Comparison of ENCODE assay signal across 8 cellular contexts in genomic region chr20:53591941-53592441, GRCh38. TPM values are rescaled to one million over a fixed set of nuclear protein-coding genes. Genes with fewer than 3 reads are reported as not detected.
A peak's percentile ranks its signal among the peaks of the same experiment; 100 is the strongest.
DNase-seq lines count a peak whose midpoint lies in the region; FAIRE-seq and TF ChIP-seq lines count a peak whose summit lies in the region.
"Not testable (repeated sequence)": the region's sequence is repeated elsewhere in the genome, so short reads cannot be mapped to it uniquely, and the experiment has no call there.

No MANE protein-coding gene starts in this region.

- H3K79me2 ChIP-seq in PC-9 (ENCODE audit: low read depth) (peaks cover 85% of the 10 kb centered on the region), hepatocyte (peaks cover 63% of the 10 kb centered on the region)

- peak overlapping the region; percentile 93 for H3K4me3 Mint-ChIP-seq in activated T-helper 1 cell treated with anti-CD3 and anti-CD28 coated beads, Interleukin-12 subunit alpha, Interleukin-12 subunit beta, Interleukin-2, Interleukin-4 antibody, amounts not matched to agents 30 ng/mL and 10 ng/mL and 1 ng/mL, durations not matched to agents 14 hours and 24 hours and 36 hours
- H3K4me3 Mint-ChIP-seq in dendritic cell treated with granulocyte-macrophage colony-stimulating factor and Interleukin-4, amounts not matched to agents 40 ng/mL and 50 ng/mL, for 4 days, result peak overlapping the region; percentile 81

- POLR2A ChIA-PET in AG04450 (lab: Yijun Ruan, JAX) (interaction anchor here (0.7 to 1.0 kb wide), 2 partner anchors 9 to 344 kb away, joined by 3 to 4 read pairs; no protein-coding TSS in a partner anchor), PC-9 (lab: Charles Lee; ENCODE audit: unreplicated experiment) (interaction anchor here (0.6 to 0.7 kb wide), 3 partner anchors 156 to 674 kb away, joined by 4 to 14 read pairs (median 6); no protein-coding TSS in a partner anchor)

- H3K27me3 Mint-ChIP-seq in activated T-helper 1 cell treated with anti-CD3 and anti-CD28 coated beads, Interleukin-12 subunit alpha, Interleukin-12 subunit beta, Interleukin-2, Interleukin-4 antibody, amounts not matched to agents 30 ng/mL and 10 ng/mL and 1 ng/mL, durations not matched to agents 14 hours and 24 hours and 36 hours (ENCODE audit: insufficient read depth); dendritic cell treated with granulocyte-macrophage colony-stimulating factor and Interleukin-4, amounts not matched to agents 40 ng/mL and 50 ng/mL, for 4 days: not testable (repeated sequence)

- peak overlapping the region; percentile 83 for H3K27ac ChIP-seq in AG04450 (ENCODE audit: low read depth, low read length)
- peak overlapping the region; percentile 98 for H3K27ac ChIP-seq in PC-9
- H3K27ac ChIP-seq in hepatocyte, result peak overlapping the region; percentile 100
- peak overlapping the region; percentile 88 for H3K27ac ChIP-seq in muscle layer of duodenum (ENCODE audit: low read length)
- H3K27ac ChIP-seq in small intestine (ENCODE audit: low read depth in 1 of 2, low read length in 1 of 2), result peak overlapping the region; percentile 99

- not testable (repeated sequence) for H3K9me3 Mint-ChIP-seq in activated T-helper 1 cell treated with anti-CD3 and anti-CD28 coated beads, Interleukin-12 subunit alpha, Interleukin-12 subunit beta, Interleukin-2, Interleukin-4 antibody, amounts not matched to agents 30 ng/mL and 10 ng/mL and 1 ng/mL, durations not matched to agents 14 hours and 24 hours and 36 hours; dendritic cell treated with granulocyte-macrophage colony-stimulating factor and Interleukin-4, amounts not matched to agents 40 ng/mL and 50 ng/mL, for 4 days

- WGBS in hepatocyte (ENCODE audit: low lambda C conversion rate, missing lambda C conversion rate), result 1% methylated on average over 9 of the region's 9 CpGs
- WGBS in small intestine, 3 donors, result 2 to 14% (median 3%) methylated on average over 8 to 9 of the region's 9 CpGs

- in situ Hi-C loops in HAP-1 (cut with MboI; ENCODE audit: low sequenced_read_pairs), result not testable (repeated sequence)

- not testable (repeated sequence) for H4K20me1 ChIP-seq in PC-9 (ENCODE audit: insufficient read depth); hepatocyte (ENCODE audit: insufficient read depth, poor library complexity, severe bottlenecking)

- peak overlapping the region; percentile 94 for H3K4me2 ChIP-seq in PC-9
- H3K4me2 ChIP-seq in hepatocyte, result peak overlapping the region; percentile 91

- H3K4me1 Mint-ChIP-seq in activated T-helper 1 cell treated with anti-CD3 and anti-CD28 coated beads, Interleukin-12 subunit alpha, Interleukin-12 subunit beta, Interleukin-2, Interleukin-4 antibody, amounts not matched to agents 30 ng/mL and 10 ng/mL and 1 ng/mL, durations not matched to agents 14 hours and 24 hours and 36 hours (ENCODE audit: low read depth), result peaks cover 59% of the 10 kb centered on the region
- H3K4me1 Mint-ChIP-seq in dendritic cell treated with granulocyte-macrophage colony-stimulating factor and Interleukin-4, amounts not matched to agents 40 ng/mL and 50 ng/mL, for 4 days (ENCODE audit: low read depth), result peaks cover 24% of the 10 kb centered on the region

- H3K27ac Mint-ChIP-seq in activated T-helper 1 cell treated with anti-CD3 and anti-CD28 coated beads, Interleukin-12 subunit alpha, Interleukin-12 subunit beta, Interleukin-2, Interleukin-4 antibody, amounts not matched to agents 30 ng/mL and 10 ng/mL and 1 ng/mL, durations not matched to agents 14 hours and 24 hours and 36 hours, result peak overlapping the region; percentile 84
- H3K27ac Mint-ChIP-seq in dendritic cell treated with granulocyte-macrophage colony-stimulating factor and Interleukin-4, amounts not matched to agents 40 ng/mL and 50 ng/mL, for 4 days, result peak overlapping the region; percentile 95

- H3K4me1 ChIP-seq in HAP-1 (peaks cover 34% of the 10 kb centered on the region), PC-9 (replicated peaks; ENCODE audit: insufficient read depth) (peaks cover 59% of the 10 kb centered on the region), hepatocyte (ENCODE audit: insufficient read depth) (peaks cover 36% of the 10 kb centered on the region)
- not testable (repeated sequence) for H3K4me1 ChIP-seq in muscle layer of duodenum (ENCODE audit: control insufficient read depth in 1 of 2, insufficient read depth in 2 of 2, low read length in 2 of 2); small intestine (ENCODE audit: control insufficient read depth in 2 of 2, insufficient read depth in 1 of 2, low read depth in 1 of 2, low read length in 1 of 2)

- H3K4me3 ChIP-seq in AG04450 (ENCODE audit: low read depth, low read length) (peak overlapping the region; percentile 69), HAP-1 (peak overlapping the region; percentile 64), PC-9 (peak overlapping the region; percentile 99), hepatocyte (peak overlapping the region; percentile 59), muscle layer of duodenum (ENCODE audit: low read depth in 1 of 2, low read length in 2 of 2) (peak overlapping the region; percentile 50 to 67), small intestine (ENCODE audit: low read depth in 1 of 2, low read length in 2 of 2) (peak overlapping the region; percentile 87 to 96)

- CTCF ChIA-PET in AG04450 (lab: Charles Lee), result interaction anchor here (0.6 to 1.1 kb wide), 3 partner anchors 21 to 348 kb away, joined by 3 to 5 read pairs (median 4); no protein-coding TSS in a partner anchor
- CTCF ChIA-PET in PC-9 (lab: Charles Lee), result not testable (repeated sequence)

- not testable (repeated sequence) for H2AFZ ChIP-seq in PC-9, hepatocyte

- not testable (repeated sequence) for FAIRE-seq in small intestine (lab: Jason Lieb, UNC)

- TF ChIP-seq CTCF in AG04450 (IDR thresholded peaks at IDR 0.05; ENCODE audit: low read depth, low read length); PC-9 (conservative IDR thresholded peaks at IDR 0.05); hepatocyte (IDR thresholded peaks at IDR 0.05; ENCODE audit: poor library complexity): not testable (repeated sequence)

- H3K36me3 Mint-ChIP-seq in activated T-helper 1 cell treated with anti-CD3 and anti-CD28 coated beads, Interleukin-12 subunit alpha, Interleukin-12 subunit beta, Interleukin-2, Interleukin-4 antibody, amounts not matched to agents 30 ng/mL and 10 ng/mL and 1 ng/mL, durations not matched to agents 14 hours and 24 hours and 36 hours (ENCODE audit: low read depth), result peaks cover 13% of the 10 kb centered on the region
- peaks cover 48% of the 10 kb centered on the region for H3K36me3 Mint-ChIP-seq in dendritic cell treated with granulocyte-macrophage colony-stimulating factor and Interleukin-4, amounts not matched to agents 40 ng/mL and 50 ng/mL, for 4 days (ENCODE audit: low read depth)

- H3K9me3 ChIP-seq in AG04450 (ENCODE audit: control insufficient read depth, insufficient read depth, low read length); HAP-1; PC-9 (ENCODE audit: insufficient read depth, low read depth); hepatocyte (ENCODE audit: low read depth); muscle layer of duodenum (ENCODE audit: control insufficient read depth in 1 of 2, low read length in 2 of 2); small intestine (ENCODE audit: control insufficient read depth, low read depth): not testable (repeated sequence)

- peaks cover 27% of the 10 kb centered on the region for H3F3A ChIP-seq in PC-9 (ENCODE audit: insufficient read depth, low read depth)

- not testable (repeated sequence) for H3K9me2 ChIP-seq in PC-9 (ENCODE audit: insufficient read depth); hepatocyte (replicated peaks; ENCODE audit: insufficient read depth)

- H3K36me3 ChIP-seq in HAP-1 (replicated peaks); PC-9 (ENCODE audit: low read depth); hepatocyte (replicated peaks; ENCODE audit: insufficient read depth, low read depth); muscle layer of duodenum (ENCODE audit: control insufficient read depth in 1 of 2, insufficient read depth in 2 of 2, low read length in 2 of 2); small intestine (ENCODE audit: control insufficient read depth in 2 of 2, insufficient read depth in 2 of 2, low read length in 2 of 2): not testable (repeated sequence)

- BruUV-seq in PC-9 (replicated peaks; lab: Mats Ljungman, UMichigan), result not testable (repeated sequence)

- DNase-seq in AG04450 (ENCODE audit: low read depth, low spot score); PC-9; activated T-helper 1 cell treated with anti-CD3 and anti-CD28 coated beads, Interleukin-12 subunit alpha, Interleukin-12 subunit beta, Interleukin-2, Interleukin-4 antibody, amounts not matched to agents 30 ng/mL and 10 ng/mL and 1 ng/mL, durations not matched to agents 14 hours and 24 hours and 36 hours (ENCODE audit: low spot score); hepatocyte (ENCODE audit: low spot score); small intestine: not testable (repeated sequence)
- DNase-seq in HAP-1 (ENCODE audit: low spot score in 2 of 2), result peak; percentile 52 to 57

- intact Hi-C loops in PC-9 (cut with micrococcal nuclease; ENCODE audit: unreplicated experiment), result loop anchor here (2.0 to 5.0 kb wide), 3 partner anchors 147 to 325 kb away; no protein-coding TSS in a partner anchor
- intact Hi-C loops in activated T-helper 1 cell treated with anti-CD3 and anti-CD28 coated beads, Interleukin-12 subunit alpha, Interleukin-12 subunit beta, Interleukin-2, Interleukin-4 antibody, amounts not matched to agents 30 ng/mL and 10 ng/mL and 1 ng/mL, durations not matched to agents 14 hours and 24 hours and 36 hours (cut with micrococcal nuclease), result not testable (repeated sequence)
- intact Hi-C loops in dendritic cell treated with granulocyte-macrophage colony-stimulating factor and Interleukin-4, amounts not matched to agents 40 ng/mL and 50 ng/mL, for 4 days (cut with micrococcal nuclease), result loop anchor here (5.0 kb wide), 3 partner anchors 50 to 115 kb away; no protein-coding TSS in a partner anchor

- H3K27me3 ChIP-seq in AG04450 (ENCODE audit: control insufficient read depth, insufficient read depth, low read length); HAP-1 (ENCODE audit: low read depth); PC-9 (ENCODE audit: insufficient read depth, low read depth); hepatocyte; muscle layer of duodenum (ENCODE audit: low read depth, low read length); small intestine (ENCODE audit: control insufficient read depth in 2 of 2, insufficient read depth in 2 of 2, low read length in 2 of 2): not testable (repeated sequence)

RNA-seq across cellular contexts. Expression of gene ZNF217, which starts 1.6 kb away (rescaled TPM):
- polyA plus RNA-seq in AG04450 (2011; rRNA removed), result 16.6 and 17.0 TPM in 2 replicates
- 32.2 and 34.8 TPM in 2 replicates for polyA minus RNA-seq in AG04450 (2011; rRNA and poly(A)+ RNA removed)
- total RNA-seq in PC-9 (2021), result 63.8 and 67.3 TPM in 2 replicates
- 57.5 and 64.5 TPM in 2 replicates for total RNA-seq in activated T-helper 1 cell treated with anti-CD3 and anti-CD28 coated beads, Interleukin-12 subunit alpha, Interleukin-12 subunit beta, Interleukin-2, Interleukin-4 antibody, amounts not matched to agents 30 ng/mL and 10 ng/mL and 1 ng/mL, durations not matched to agents 14 hours and 24 hours and 36 hours
- total RNA-seq in hepatocyte, result 32.4 and 39.9 TPM in 2 replicates
- polyA plus RNA-seq in hepatocyte, result 4.7 and 6.6 TPM in 2 replicates
- polyA plus RNA-seq in small intestine, result 10 to 100 TPM in 1 of 3 donors, 1 to 10 TPM in 2; 4.1 to 12.0 (median 5.4) TPM
